Comparison of ENCODE assay signal across 25 cellular contexts in genomic region chr17:760371-760770, GRCh38.
"Had no signal": no experiment of that assay in that cellular context is flagged by ENCODE, and none has a peak within 500 bp of the region (broad histone marks: within the 10 kb centered on the region; RNA-seq: fewer than 3 reads in every experiment).

No MANE protein-coding gene starts in this region.

- H3K9me3 ChIP-seq: transverse colon, uterus had no signal

- H3K9ac ChIP-seq: neural progenitor cell, parathyroid adenoma had no signal

- H3K4me3 ChIP-seq: neural progenitor cell, transverse colon, uterus had no signal

- DNase-seq: activated B cell treated with CpG ODN at 0.5 μM for 24 hours; activated CD4-positive, alpha-beta T cell treated with anti-CD3 and anti-CD28 coated beads, Interleukin-2, amount 50 U/mL, for 1 hour; activated CD8-positive, alpha-beta T cell treated with anti-CD3 and anti-CD28 coated beads for 36 hours; activated gamma-delta T cell treated with Interleukin-2 at 50 U/mL for 16 hours; activated naive CD4-positive, alpha-beta T cell treated with anti-CD3 and anti-CD28 coated beads, Interleukin-2, amount 50 U/mL, for 16 hours; activated T-cell treated with anti-CD3 and anti-CD28 coated beads, Interleukin-2, amount 50 U/mL, for 4 hours; amygdala; central memory CD4-positive, alpha-beta T cell; head of caudate nucleus; midbrain; naive thymus-derived CD4-positive, alpha-beta T cell; occipital lobe; small intestine; stimulated activated CD4-positive, alpha-beta T cell treated with anti-CD3 and anti-CD28 coated beads, Interleukin-1b, Interleukin-23, amount 100 ng/mL, for 48 hours; stimulated activated CD4-positive, alpha-beta T cell treated with anti-CD3 and anti-CD28 coated beads, Interleukin-4, amount 100 ng/mL, for 4 hours; stimulated activated CD8-positive, alpha-beta memory T cell treated with anti-CD3 and anti-CD28 coated beads, Interleukin-4, amount 100 ng/mL, for 48 hours; transverse colon; uterus had no signal

- H3K79me2 ChIP-seq: parathyroid adenoma had no signal

- H3K4me2 ChIP-seq: neural progenitor cell had no signal

- H3K27me3 ChIP-seq: neural progenitor cell, transverse colon, uterus had no signal

- H3K4me1 ChIP-seq: parathyroid adenoma, transverse colon, uterus had no signal

- FAIRE-seq: endothelial cell of umbilical vein, small intestine had no signal

- H3K27ac ChIP-seq: neural progenitor cell, parathyroid adenoma, transverse colon, uterus had no signal

- ATAC-seq: activated CD8-positive, alpha-beta T cell treated with anti-CD3 and anti-CD28 coated beads for 36 hours; activated T-cell treated with anti-CD3 and anti-CD28 coated beads, Interleukin-2, amount 50 U/mL, for 4 hours; activated T-helper 17 cell treated with anti-CD3 and anti-CD28 coated beads, Interleukin-2, amount 50 U/mL, for 72 hours; naive thymus-derived CD4-positive, alpha-beta T cell; sciatic nerve; SK-N-SH treated with all-trans-retinoic acid at 6 μM for 48 hours; stimulated activated memory B cell treated with anti-CD40 and anti-IgM and Interleukin-4, amounts not matched to agents 10 μg/mL and 1 μg/mL and 100 μg/mL, for 72 hours had no signal

- H2AFZ ChIP-seq: neural progenitor cell, parathyroid adenoma had no signal

- H3K36me3 ChIP-seq: uterus had no signal
